ENCODE assay signal across 2 cellular contexts in genomic region chr2:130120924-130121323, GRCh38. TPM values are rescaled to one million over a fixed set of nuclear protein-coding genes. Genes with fewer than 3 reads are reported as not detected.
"Had no signal": no experiment of that assay in that cellular context is flagged by ENCODE, and none has a peak within 500 bp of the region (broad histone marks: within the 10 kb centered on the region; RNA-seq: fewer than 3 reads in every experiment).

No MANE protein-coding gene starts in this region.

RNA-seq across cellular contexts. Expression of gene POTEF, which starts 8.1 kb away (rescaled TPM):
- total RNA-seq: IMR-90 had no signal
- polyA plus RNA-seq: IgD-negative memory B cell, IMR-90 had no signal

RNA-seq across cellular contexts. Expression of gene CCDC74B, which starts 24.0 kb away (rescaled TPM):
- polyA plus RNA-seq: IgD-negative memory B cell had no signal
